Comparison of ENCODE assay signal across 1 cellular context in the genomic region with DNA sequence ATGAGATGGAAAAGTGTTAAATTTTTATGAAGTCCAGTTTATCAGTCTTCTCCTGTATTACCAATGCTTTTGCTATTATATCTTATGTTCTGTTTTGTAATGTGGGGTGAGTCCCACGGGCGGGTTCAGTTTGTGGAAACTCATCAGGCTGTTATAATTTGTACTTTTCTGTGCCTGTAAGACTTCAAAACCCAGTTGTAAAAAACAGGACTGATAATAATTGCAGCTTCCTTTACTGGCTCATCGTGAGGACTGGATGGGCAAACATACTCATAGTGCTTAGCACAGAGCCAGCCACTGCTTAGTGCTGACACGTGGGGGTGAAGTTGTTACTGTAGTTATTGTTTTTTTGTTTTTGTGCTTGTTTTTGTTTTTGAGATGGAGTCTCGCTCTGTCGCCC.
TF ChIP-seq lines count a peak whose summit lies in the region.

No MANE protein-coding gene starts in this region.

TF ChIP-seq in K562, 482 proteins besides CTCF, POLR2A, EP300 and RAD21:
- TF ChIP-seq, protein P1, sequence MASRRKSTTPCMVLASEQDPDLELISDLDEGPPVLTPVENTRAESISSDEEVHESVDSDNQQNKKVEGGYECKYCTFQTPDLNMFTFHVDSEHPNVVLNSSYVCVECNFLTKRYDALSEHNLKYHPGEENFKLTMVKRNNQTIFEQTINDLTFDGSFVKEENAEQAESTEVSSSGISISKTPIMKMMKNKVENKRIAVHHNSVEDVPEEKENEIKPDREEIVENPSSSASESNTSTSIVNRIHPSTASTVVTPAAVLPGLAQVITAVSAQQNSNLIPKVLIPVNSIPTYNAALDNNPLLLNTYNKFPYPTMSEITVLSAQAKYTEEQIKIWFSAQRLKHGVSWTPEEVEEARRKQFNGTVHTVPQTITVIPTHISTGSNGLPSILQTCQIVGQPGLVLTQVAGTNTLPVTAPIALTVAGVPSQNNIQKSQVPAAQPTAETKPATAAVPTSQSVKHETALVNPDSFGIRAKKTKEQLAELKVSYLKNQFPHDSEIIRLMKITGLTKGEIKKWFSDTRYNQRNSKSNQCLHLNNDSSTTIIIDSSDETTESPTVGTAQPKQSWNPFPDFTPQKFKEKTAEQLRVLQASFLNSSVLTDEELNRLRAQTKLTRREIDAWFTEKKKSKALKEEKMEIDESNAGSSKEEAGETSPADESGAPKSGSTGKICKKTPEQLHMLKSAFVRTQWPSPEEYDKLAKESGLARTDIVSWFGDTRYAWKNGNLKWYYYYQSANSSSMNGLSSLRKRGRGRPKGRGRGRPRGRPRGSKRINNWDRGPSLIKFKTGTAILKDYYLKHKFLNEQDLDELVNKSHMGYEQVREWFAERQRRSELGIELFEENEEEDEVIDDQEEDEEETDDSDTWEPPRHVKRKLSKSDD (conservative IDR thresholded peaks at IDR 0.05; ENCODE audit: low read length), result no peak
- TF ChIP-seq, protein P2, sequence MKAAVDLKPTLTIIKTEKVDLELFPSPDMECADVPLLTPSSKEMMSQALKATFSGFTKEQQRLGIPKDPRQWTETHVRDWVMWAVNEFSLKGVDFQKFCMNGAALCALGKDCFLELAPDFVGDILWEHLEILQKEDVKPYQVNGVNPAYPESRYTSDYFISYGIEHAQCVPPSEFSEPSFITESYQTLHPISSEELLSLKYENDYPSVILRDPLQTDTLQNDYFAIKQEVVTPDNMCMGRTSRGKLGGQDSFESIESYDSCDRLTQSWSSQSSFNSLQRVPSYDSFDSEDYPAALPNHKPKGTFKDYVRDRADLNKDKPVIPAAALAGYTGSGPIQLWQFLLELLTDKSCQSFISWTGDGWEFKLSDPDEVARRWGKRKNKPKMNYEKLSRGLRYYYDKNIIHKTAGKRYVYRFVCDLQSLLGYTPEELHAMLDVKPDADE (conservative IDR thresholded peaks at IDR 0.05; ENCODE audit: control insufficient read depth, low read depth, low read length), result no peak
- TF ChIP-seq TAF7 (tag; IDR thresholded peaks at IDR 0.05) (no peak), RBM39 (optimal IDR thresholded peaks at IDR 0.05; ENCODE audit: low read depth, low read length) (no peak), ZNF449 (CRISPR knock-in tag; IDR thresholded peaks at IDR 0.05) (no peak), NFATC3 (IDR thresholded peaks at IDR 0.05) (no peak), CBX8 (IDR thresholded peaks at IDR 0.05; ENCODE audit: borderline replicate concordance, extremely low read depth, low read depth, low read length, poor library complexity, severe bottlenecking) (no peak), SIN3A (IDR thresholded peaks at IDR 0.05; ENCODE audit: borderline replicate concordance in 2 of 2, control insufficient read depth in 1 of 2, low read depth in 2 of 2, low read length in 2 of 2) (no peak), CCAR2 (IDR thresholded peaks at IDR 0.05; ENCODE audit: low read depth, low read length) (no peak), ZNF699 (CRISPR knock-in tag; IDR thresholded peaks at IDR 0.05; ENCODE audit: insufficient replicate concordance) (no peak), LEF1 (IDR thresholded peaks at IDR 0.05) (no peak), NR2C1 (IDR thresholded peaks at IDR 0.05) (no peak), NR2C1 (tag; IDR thresholded peaks at IDR 0.05) (no peak), ARID2 (IDR thresholded peaks at IDR 0.05) (no peak), ZNF586 (CRISPR knock-in tag; conservative IDR thresholded peaks at IDR 0.05) (no peak), HNRNPK (IDR thresholded peaks at IDR 0.05; ENCODE audit: low read depth, low read length, poor library complexity, severe bottlenecking) (no peak), SMC3 (conservative IDR thresholded peaks at IDR 0.05; ENCODE audit: insufficient read depth, low read depth, low read length) (no peak)
- TF ChIP-seq, protein P3, sequence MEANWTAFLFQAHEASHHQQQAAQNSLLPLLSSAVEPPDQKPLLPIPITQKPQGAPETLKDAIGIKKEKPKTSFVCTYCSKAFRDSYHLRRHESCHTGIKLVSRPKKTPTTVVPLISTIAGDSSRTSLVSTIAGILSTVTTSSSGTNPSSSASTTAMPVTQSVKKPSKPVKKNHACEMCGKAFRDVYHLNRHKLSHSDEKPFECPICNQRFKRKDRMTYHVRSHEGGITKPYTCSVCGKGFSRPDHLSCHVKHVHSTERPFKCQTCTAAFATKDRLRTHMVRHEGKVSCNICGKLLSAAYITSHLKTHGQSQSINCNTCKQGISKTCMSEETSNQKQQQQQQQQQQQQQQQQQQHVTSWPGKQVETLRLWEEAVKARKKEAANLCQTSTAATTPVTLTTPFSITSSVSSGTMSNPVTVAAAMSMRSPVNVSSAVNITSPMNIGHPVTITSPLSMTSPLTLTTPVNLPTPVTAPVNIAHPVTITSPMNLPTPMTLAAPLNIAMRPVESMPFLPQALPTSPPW (CRISPR knock-in tag; IDR thresholded peaks at IDR 0.05), result no peak
- TF ChIP-seq, protein P4, sequence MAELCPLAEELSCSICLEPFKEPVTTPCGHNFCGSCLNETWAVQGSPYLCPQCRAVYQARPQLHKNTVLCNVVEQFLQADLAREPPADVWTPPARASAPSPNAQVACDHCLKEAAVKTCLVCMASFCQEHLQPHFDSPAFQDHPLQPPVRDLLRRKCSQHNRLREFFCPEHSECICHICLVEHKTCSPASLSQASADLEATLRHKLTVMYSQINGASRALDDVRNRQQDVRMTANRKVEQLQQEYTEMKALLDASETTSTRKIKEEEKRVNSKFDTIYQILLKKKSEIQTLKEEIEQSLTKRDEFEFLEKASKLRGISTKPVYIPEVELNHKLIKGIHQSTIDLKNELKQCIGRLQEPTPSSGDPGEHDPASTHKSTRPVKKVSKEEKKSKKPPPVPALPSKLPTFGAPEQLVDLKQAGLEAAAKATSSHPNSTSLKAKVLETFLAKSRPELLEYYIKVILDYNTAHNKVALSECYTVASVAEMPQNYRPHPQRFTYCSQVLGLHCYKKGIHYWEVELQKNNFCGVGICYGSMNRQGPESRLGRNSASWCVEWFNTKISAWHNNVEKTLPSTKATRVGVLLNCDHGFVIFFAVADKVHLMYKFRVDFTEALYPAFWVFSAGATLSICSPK (IDR thresholded peaks at IDR 0.05; ENCODE audit: borderline replicate concordance), result no peak
